In the genomic region with DNA sequence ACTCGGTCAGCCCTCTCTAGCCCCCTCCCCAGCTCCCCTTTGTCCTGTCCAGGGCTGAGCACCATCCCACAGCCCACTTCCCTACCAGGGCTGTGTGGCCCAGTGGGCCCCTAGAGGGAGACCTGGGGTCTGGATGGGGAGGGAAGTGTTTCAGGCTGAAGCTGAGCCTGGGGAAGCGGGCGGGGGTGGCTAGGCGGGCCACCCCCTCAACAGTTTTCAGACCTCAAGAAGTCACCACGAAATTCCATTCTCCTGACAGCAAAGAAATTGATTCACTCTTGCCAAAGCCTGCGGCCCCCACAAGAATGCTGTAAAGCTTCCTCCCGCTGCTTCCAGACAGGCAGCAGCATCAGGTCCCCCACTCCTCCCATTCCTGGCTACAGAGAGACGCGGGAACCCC, we compare ENCODE assay signal across 12 cellular contexts. TPM values are rescaled to one million over a fixed set of nuclear protein-coding genes. Genes with fewer than 3 reads are reported as not detected.
DNase-seq lines count a peak whose midpoint lies in the region; TF ChIP-seq lines count a peak whose summit lies in the region.
"Had no signal": no experiment of that assay in that cellular context is flagged by ENCODE, and none has a peak within 500 bp of the region (broad histone marks: within the 10 kb centered on the region; RNA-seq: fewer than 3 reads in every experiment).

No MANE protein-coding gene starts in this region.

- TF ChIP-seq CTCF in GM10266 (IDR thresholded peaks at IDR 0.05; ENCODE audit: control insufficient read depth, insufficient read depth, low read depth, missing control alignments): no peak

- no peaks in the 10 kb centered on the region for H3K27me3 ChIP-seq in SJCRH30
- H3K27me3 ChIP-seq in skeletal muscle satellite cell (ENCODE audit: control insufficient read depth, insufficient read depth, low read length): no peaks in the 10 kb centered on the region

- peak overlapping the region; percentile 68 for H3K9ac ChIP-seq in skeletal muscle satellite cell (ENCODE audit: low read depth, low read length)

- H3K36me3 ChIP-seq in SJCRH30: no peaks in the 10 kb centered on the region
- H3K36me3 ChIP-seq in skeletal muscle satellite cell (ENCODE audit: insufficient read depth, low read length): no peaks in the 10 kb centered on the region

- peak overlapping the region; percentile 84 for H3K27ac ChIP-seq in SJCRH30
- H3K27ac ChIP-seq: psoas muscle had no signal

- H3K4me3 ChIP-seq in SJCRH30 (no peak overlapping the region), skeletal muscle satellite cell (ENCODE audit: low read length) (peak overlapping the region; percentile 46)
- H3K4me3 ChIP-seq: psoas muscle had no signal

- peaks cover 49% of the 10 kb centered on the region for H3K4me1 ChIP-seq in SJCRH30
- peaks cover 58% of the 10 kb centered on the region for H3K4me1 ChIP-seq in skeletal muscle satellite cell (ENCODE audit: control insufficient read depth, insufficient read depth, low read length)
- H3K4me1 ChIP-seq: psoas muscle had no signal

- DNase-seq in ELR (ENCODE audit: low read depth) (peak; percentile 97), SJCRH30 (peak; percentile 89 to 91), fibroblast of gingiva (ENCODE audit: low read depth) (peak; percentile 58), midbrain (lab: John Stamatoyannopoulos, UW) (no peak), GM10266 (ENCODE audit: extremely low spot score) (no peak), cortex of kidney (lab: John Stamatoyannopoulos, UW) (no peak)
- DNase-seq in stimulated activated CD4-positive, alpha-beta T cell treated with anti-CD3 and anti-CD28 coated beads, Interleukin-4, amount 100 ng/mL, for 4 hours: no peak
- DNase-seq: NCI-H1436, psoas muscle had no signal

- no peaks in the 10 kb centered on the region for H3K9me3 ChIP-seq in SJCRH30 (replicated peaks)
- H3K9me3 ChIP-seq in skeletal muscle satellite cell (replicated peaks; ENCODE audit: low read length): no peaks in the 10 kb centered on the region
- H3K9me3 ChIP-seq: psoas muscle had no signal

- H3K4me2 ChIP-seq in skeletal muscle satellite cell (ENCODE audit: low read length): peak overlapping the region; percentile 74

RNA-seq across cellular contexts. Expression of a gene that starts 2.6 kb away (rescaled TPM):
- total RNA-seq in SJCRH30 (2014; rRNA removed; shearing (Covaris generic)): 20.3 and 25.2 TPM in 2 replicates
- total RNA-seq in skeletal muscle satellite cell (2012; rRNA removed): 1.3 and 2.0 TPM in 2 replicates

RNA-seq across cellular contexts. Expression of a gene that starts 38.3 kb away (rescaled TPM):
- total RNA-seq in SJCRH30 (2014; rRNA removed; shearing (Covaris generic)): 38.5 and 41.5 TPM in 2 replicates
- total RNA-seq in skeletal muscle satellite cell (2012; rRNA removed): 25.3 and 31.0 TPM in 2 replicates

RNA-seq across cellular contexts. Expression of a gene that starts 40.8 kb away (rescaled TPM):
- not detected in 2 replicates for total RNA-seq in SJCRH30 (2014; rRNA removed; shearing (Covaris generic))
- not detected in 2 replicates for total RNA-seq in skeletal muscle satellite cell (2012; rRNA removed)
- total RNA-seq: cerebellum, psoas muscle, Right ventricle myocardium inferior had no signal

RNA-seq across cellular contexts. Expression of a gene that starts 41.8 kb away (rescaled TPM):
- 5.0 and 5.1 TPM in 2 replicates for total RNA-seq in SJCRH30 (2014; rRNA removed; shearing (Covaris generic))
- 6.8 and 9.6 TPM in 2 replicates for total RNA-seq in skeletal muscle satellite cell (2012; rRNA removed)

Comparison
In these comparisons a context has a peak if more than half of its experiments do, and no peak if none do; other contexts are left out.
1. DNase-seq: peak in ELR (single experiment), SJCRH30 (2 of 2) and fibroblast of gingiva (single experiment); none in midbrain (single experiment), GM10266 (single experiment), cortex of kidney (single experiment) and stimulated activated CD4-positive, alpha-beta T cell treated with anti-CD3 and anti-CD28 coated beads, Interleukin-4, amount 100 ng/mL, for 4 hours (0 of 2).